ENCODE assay signal across 15 cellular contexts in the genomic region with DNA sequence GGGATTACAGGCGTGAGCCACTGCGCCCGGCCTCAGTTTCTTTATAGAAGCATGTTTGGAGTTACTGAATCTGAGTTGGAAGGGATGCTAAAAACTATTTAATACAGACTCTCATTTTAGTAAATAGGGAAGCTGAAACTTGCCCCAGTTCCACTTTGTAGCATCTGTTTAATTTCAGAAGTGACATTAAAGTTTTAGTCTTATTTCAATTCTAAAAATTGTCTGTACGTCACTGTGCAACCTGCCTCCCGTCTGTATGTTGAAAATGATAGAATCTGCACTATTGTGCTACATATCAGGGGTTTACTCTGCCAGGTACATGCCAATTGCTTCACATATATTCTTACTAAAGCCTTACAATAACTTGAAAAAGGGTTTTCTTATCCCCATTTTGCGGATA. TPM values are rescaled to one million over a fixed set of nuclear protein-coding genes. Genes with fewer than 3 reads are reported as not detected.
DNase-seq lines count a peak whose midpoint lies in the region; ATAC-seq, FAIRE-seq and TF ChIP-seq lines count a peak whose summit lies in the region.
"Had no signal": no experiment of that assay in that cellular context is flagged by ENCODE, and none has a peak within 500 bp of the region (broad histone marks: within the 10 kb centered on the region; RNA-seq: fewer than 3 reads in every experiment).

No MANE protein-coding gene starts in this region.

- peak; percentile 18 for FAIRE-seq in GM12878 (lab: Jason Lieb, UNC)
- FAIRE-seq: H54 had no signal

- WGBS in GM12878 (ENCODE audit: insufficient coverage, insufficient replicate concordance, low lambda C conversion rate, missing lambda C conversion rate), result 49% methylated on average over 6 of the region's 6 CpGs

- H3K27ac Mint-ChIP-seq in naive B cell, result peak overlapping the region in 1 of 6 donors; percentile 57
- H3K27ac Mint-ChIP-seq in CD14-positive monocyte, result peak overlapping the region in 2 of 7 donors; percentile 21 to 41
- H3K27ac Mint-ChIP-seq in activated naive CD8-positive, alpha-beta T cell treated with anti-CD3 and anti-CD28 coated beads, Interleukin-2, amount 50 U/mL, for 24 hours, result no peak overlapping the region

- H2AFZ ChIP-seq in OCI-LY1 (ENCODE audit: low read length) (no peak overlapping the region), GM12878 (ENCODE audit: control insufficient read depth, low read depth, low read length) (no peak overlapping the region)
- H2AFZ ChIP-seq: GM23248 had no signal

- H3K27me3 ChIP-seq in OCI-LY1 (ENCODE audit: insufficient read depth, low read length) (no peaks in the 10 kb centered on the region), GM12878 (replicated peaks in 1 of 2; ENCODE audit: control insufficient read depth in 2 of 2, insufficient read depth in 2 of 2, low read length in 1 of 2) (no peaks in the 10 kb centered on the region)
- H3K27me3 ChIP-seq: BLaER1 treated with 17β-estradiol and CSF1 and Interleukin-3, amounts not matched to agents 10 nM and 100 nM had no signal

- no peak overlapping the region for H3K9ac ChIP-seq in OCI-LY1 (ENCODE audit: low read length)
- no peak overlapping the region for H3K9ac ChIP-seq in GM12878 (ENCODE audit: control insufficient read depth, insufficient read depth, low read length)
- H3K9ac ChIP-seq: BLaER1 treated with 17β-estradiol and CSF1 and Interleukin-3, amounts not matched to agents 10 nM and 100 nM; GM23248 had no signal

- RAD21 ChIA-PET in GM12878 (lab: Charles Lee; ENCODE audit: unreplicated experiment), result interaction anchor here (1.2 to 1.4 kb wide), 2 partner anchors 13 to 15 kb away, joined by 3 to 4 read pairs; partner anchors contain the start of gene CNOT10

- H3K9me3 ChIP-seq in OCI-LY1 (ENCODE audit: low read length) (no peaks in the 10 kb centered on the region), GM12878 (replicated peaks; ENCODE audit: control insufficient read depth, insufficient read depth, low read length) (peaks cover 3% of the 10 kb centered on the region; the same call in 2 of the 3 replicates)

- no peaks in the 10 kb centered on the region for H3K9me3 Mint-ChIP-seq in naive B cell
- H3K9me3 Mint-ChIP-seq in CD14-positive monocyte, result no peaks in the 10 kb centered on the region
- no peaks in the 10 kb centered on the region for H3K9me3 Mint-ChIP-seq in activated naive CD8-positive, alpha-beta T cell treated with anti-CD3 and anti-CD28 coated beads, Interleukin-2, amount 50 U/mL, for 24 hours
- H3K9me3 Mint-ChIP-seq: CD4-positive, alpha-beta memory T cell had no signal

- in situ Hi-C loops in GM12878 (cut with MboI), result no loop called here

- no peak for TF ChIP-seq EP300 in GM12878 (IDR thresholded peaks at IDR 0.05; ENCODE audit: borderline replicate concordance in 1 of 2, control insufficient read depth in 1 of 2, low read depth in 2 of 2, low read length in 2 of 2)

- H3K27ac ChIP-seq in OCI-LY1 (ENCODE audit: low read depth, low read length, poor library complexity, severe bottlenecking) (peak overlapping the region; percentile 10), GM12878 (ENCODE audit: control insufficient read depth, insufficient read depth) (no peak overlapping the region)
- H3K27ac ChIP-seq: BLaER1 treated with 17β-estradiol and CSF1 and Interleukin-3, amounts not matched to agents 10 nM and 100 nM; GM23248 had no signal

- TF ChIP-seq POLR2A in GM12878 (IDR thresholded peaks at IDR 0.05; ENCODE audit: low read depth, low read length), result no peak

- CTCF ChIA-PET in GM12878 (lab: Yijun Ruan, JAX), result interaction anchor here (1.1 kb wide), 1 partner anchor 11 kb away, joined by 5 read pairs; no protein-coding TSS in a partner anchor

- ATAC-seq in GM12878 (peak; percentile 16; the same call in 2 of the 3 replicates), naive B cell (ENCODE audit: low read depth in 2 of 2) (peak; percentile 21 to 41)
- ATAC-seq in activated naive CD8-positive, alpha-beta T cell treated with anti-CD3 and anti-CD28 coated beads, Interleukin-2, amount 50 U/mL, for 24 hours, result no peak
- ATAC-seq: HCT116 had no signal

- no peak overlapping the region for H3K4me3 ChIP-seq in OCI-LY1 (ENCODE audit: low read depth, low read length, poor library complexity, severe bottlenecking)
- no peak overlapping the region for H3K4me3 ChIP-seq in GM12878
- H3K4me3 ChIP-seq: BLaER1 treated with 17β-estradiol and CSF1 and Interleukin-3, amounts not matched to agents 10 nM and 100 nM; GM23248 had no signal

- BruUV-seq in GM12878 (replicated peaks; lab: Mats Ljungman, UMichigan), result no TSS peak

- H3K9me2 ChIP-seq in OCI-LY1 (ENCODE audit: low read depth, low read length), result no peaks in the 10 kb centered on the region

- H3K36me3 Mint-ChIP-seq in naive B cell (no peaks in the 10 kb centered on the region), CD14-positive monocyte (peaks cover 9 to 17% of the 10 kb centered on the region in 2 donors)
- H3K36me3 Mint-ChIP-seq in activated naive CD8-positive, alpha-beta T cell treated with anti-CD3 and anti-CD28 coated beads, Interleukin-2, amount 50 U/mL, for 24 hours (ENCODE audit: low read depth), result peaks cover 28% of the 10 kb centered on the region

- no peak overlapping the region for H3K4me2 ChIP-seq in OCI-LY1 (ENCODE audit: low read length)
- peak overlapping the region; percentile 5; the same call in 1 of the 2 replicates for H3K4me2 ChIP-seq in GM12878 (ENCODE audit: control insufficient read depth, insufficient read depth)

- H3K4me3 Mint-ChIP-seq in naive B cell (peak overlapping the region in 1 of 8 donors; percentile 9), CD14-positive monocyte (no peak overlapping the region)
- no peak overlapping the region for H3K4me3 Mint-ChIP-seq in activated naive CD8-positive, alpha-beta T cell treated with anti-CD3 and anti-CD28 coated beads, Interleukin-2, amount 50 U/mL, for 24 hours
- H3K4me3 Mint-ChIP-seq: CD4-positive, alpha-beta memory T cell had no signal

- H4K20me1 ChIP-seq in OCI-LY1 (ENCODE audit: insufficient read depth, low read length), result no peaks in the 10 kb centered on the region
- H4K20me1 ChIP-seq in GM12878 (ENCODE audit: control insufficient read depth, insufficient read depth), result no peaks in the 10 kb centered on the region

- DNase-seq in CD1c-positive myeloid dendritic cell (ENCODE audit: extremely low spot score) (peak; percentile 22), GM12878 (ENCODE audit: low read depth, low spot score) (no peak), naive B cell (no peak), GM10266 (ENCODE audit: extremely low spot score) (no peak), CD14-positive monocyte (ENCODE audit: low spot score) (no peak)
- no peak for DNase-seq in activated naive CD8-positive, alpha-beta T cell treated with anti-CD3 and anti-CD28 coated beads, Interleukin-2, amount 50 U/mL, for 24 hours
- DNase-seq: 8988T; AML-193; CD4-positive, alpha-beta memory T cell; DMS79; GM23248 had no signal

- peaks cover 26% of the 10 kb centered on the region for H3K36me3 ChIP-seq in OCI-LY1 (ENCODE audit: insufficient read depth, low read length)
- peaks cover 0 to 2% of the 10 kb centered on the region in 2 experiments; a peak in 2 of 4 replicates for H3K36me3 ChIP-seq in GM12878 (ENCODE audit: control insufficient read depth in 2 of 2, insufficient read depth in 2 of 2, low read length in 1 of 2)

- H3K4me1 Mint-ChIP-seq in naive B cell (peaks cover 17 to 36% (median 28%) of the 10 kb centered on the region in 3 donors), CD14-positive monocyte (peaks cover 13% of the 10 kb centered on the region)
- H3K4me1 Mint-ChIP-seq in activated naive CD8-positive, alpha-beta T cell treated with anti-CD3 and anti-CD28 coated beads, Interleukin-2, amount 50 U/mL, for 24 hours, result peaks cover 18% of the 10 kb centered on the region

- H3K79me2 ChIP-seq in OCI-LY1 (ENCODE audit: insufficient read depth, low read length) (peaks cover 51% of the 10 kb centered on the region), GM12878 (ENCODE audit: control insufficient read depth, insufficient read depth, low read length) (peaks cover 35% of the 10 kb centered on the region)

- SMC1A ChIA-PET in GM12878 (lab: Charles Lee; ENCODE audit: uncharacterized antibody, unreplicated experiment), result no interaction called here

- POLR2A ChIA-PET in GM12878 (lab: Charles Lee), result no interaction called here

- H3K4me1 ChIP-seq in OCI-LY1 (ENCODE audit: insufficient read depth, low read length, severe bottlenecking) (peaks cover 17% of the 10 kb centered on the region), GM12878 (ENCODE audit: control insufficient read depth, insufficient read depth, low read length) (peaks cover 12% of the 10 kb centered on the region)

- TF ChIP-seq RAD21 in GM12878 (IDR thresholded peaks at IDR 0.05; ENCODE audit: insufficient read depth, low read depth, low read length), result no peak

- TF ChIP-seq CTCF in OCI-LY1 (IDR thresholded peaks at IDR 0.05; ENCODE audit: low read length) (no peak), GM12878 (IDR thresholded peaks at IDR 0.05 in 2 of 3, conservative IDR thresholded peaks at IDR 0.05 in 1 of 3; ENCODE audit: control insufficient read depth in 2 of 3, extremely low read depth in 1 of 3, insufficient read depth in 1 of 3, low read depth in 3 of 3, low read length in 3 of 3) (no peak), GM10266 (IDR thresholded peaks at IDR 0.05; ENCODE audit: control insufficient read depth, insufficient read depth, low read depth, missing control alignments) (no peak), CD14-positive monocyte (IDR thresholded peaks at IDR 0.05) (no peak)

- intact Hi-C loops in GM12878 (cut with micrococcal nuclease; ENCODE audit: unreplicated experiment) (no loop called here), CD14-positive monocyte (cut with micrococcal nuclease) (no loop called here)

- H3K27me3 Mint-ChIP-seq in naive B cell (no peaks in the 10 kb centered on the region), CD14-positive monocyte (ENCODE audit: low read depth in 3 of 3) (no peaks in the 10 kb centered on the region)
- H3K27me3 Mint-ChIP-seq in activated naive CD8-positive, alpha-beta T cell treated with anti-CD3 and anti-CD28 coated beads, Interleukin-2, amount 50 U/mL, for 24 hours, result no peaks in the 10 kb centered on the region
- H3K27me3 Mint-ChIP-seq: CD4-positive, alpha-beta memory T cell had no signal

- no peaks in the 10 kb centered on the region for H3F3A ChIP-seq in OCI-LY1 (ENCODE audit: insufficient read depth, low read length)

RNA-seq across cellular contexts. Expression of gene CNOT10, which starts 15.3 kb away (rescaled TPM):
- 108 and 116 TPM in 2 replicates for total RNA-seq in GM12878 (2013; cell fraction: nucleolus; rRNA removed)
- total RNA-seq in GM12878 (2014; rRNA removed), result 42.0 and 45.3 TPM in 2 replicates
- total RNA-seq in GM12878 (2014; rRNA removed; fragmentation: Illumina TruSeq; extraction: Trizol), result 41.9 and 42.0 TPM in 2 replicates
- total RNA-seq in GM12878 (2021), result 45.7 and 47.5 TPM in 2 replicates
- 36.5 TPM for polyA plus RNA-seq in GM12878 (2011; ENCODE audit: low read depth)
- 46.3 and 67.1 TPM in 2 replicates for polyA plus RNA-seq in GM12878 (2011; rRNA removed)
- polyA plus RNA-seq in GM12878 (2011; cell fraction: cytosol; rRNA removed), result 40.7 and 44.8 TPM in 2 replicates
- polyA plus RNA-seq in GM12878 (2011; cell fraction: nucleus; rRNA removed), result 25.9 and 37.1 TPM in 2 replicates
- 20.3 and 22.4 TPM in 2 replicates for polyA plus RNA-seq in GM12878 (2012)
- 44.2 and 57.8 TPM in 2 replicates for polyA plus RNA-seq in GM12878 (2014; fragmentation: Illumina TruSeq; extraction: Trizol)
- 10 to 100 TPM; 18.2 to 34.6 TPM for polyA plus RNA-seq in GM12878 (2014; fragmentation: Nextera tagmentation; extraction: Ambion mirVana)
- polyA plus RNA-seq in GM12878 (2014; rRNA removed), result 41.3 and 47.8 TPM in 2 replicates
- polyA plus RNA-seq in GM12878 (2016; fragmentation: Nextera tagmentation; extraction: Ambion mirVana), result 10 to 100 TPM; 50.0 to 51.9 TPM
- 47.8 and 64.6 TPM in 2 replicates for polyA minus RNA-seq in GM12878 (2011; rRNA and poly(A)+ RNA removed)
- polyA minus RNA-seq in GM12878 (2011; cell fraction: cytosol; rRNA and poly(A)+ RNA removed), result 17.8 and 21.5 TPM in 2 replicates
- polyA minus RNA-seq in GM12878 (2011; cell fraction: nucleus; rRNA and poly(A)+ RNA removed), result 18.4 and 28.2 TPM in 2 replicates
- polyA plus RNA-seq in naive B cell (ENCODE audit: low read depth in 6 of 6), result 10 to 100 TPM; 25.9 to 40.6 (median 31.9) TPM
- 10 to 100 TPM; 17.9 to 21.5 TPM for polyA plus RNA-seq in CD14-positive monocyte
